8 cellular contexts compared by ENCODE assay signal in genomic region chrX:110317820-110318663, GRCh38. TPM values are rescaled to one million over a fixed set of nuclear protein-coding genes. Genes with fewer than 3 reads are reported as not detected.
DNase-seq lines count a peak whose midpoint lies in the region; ATAC-seq and TF ChIP-seq lines count a peak whose summit lies in the region.

TSS of gene AMMECR1 (minus strand) at chrX:110318085. CDS start at chrX:110318071, 14 bp downstream.

- H3K27me3 Mint-ChIP-seq in GM23338 (ENCODE audit: insufficient read depth, low read depth, poor library complexity): no peaks in the 10 kb centered on the region
- no peaks in the 10 kb centered on the region for H3K27me3 Mint-ChIP-seq in activated T-helper 17 cell treated with anti-CD3 and anti-CD28 coated beads, Interleukin-2, amount 50 U/mL, for 72 hours
- H3K27me3 Mint-ChIP-seq in nephron progenitor cell (ENCODE audit: low read depth, poor library complexity): peaks cover 29% of the 10 kb centered on the region

- H3K27ac ChIP-seq in DOHH2 (ENCODE audit: low read depth, low read length) (peak within 1 kb of the TSS; percentile 60), GM23338 (ENCODE audit: low read depth) (peak within 1 kb of the TSS; percentile 90; the same call in 1 of the 2 replicates)

- H3K4me3 ChIP-seq in DOHH2 (ENCODE audit: low read length) (peak within 1 kb of the TSS; percentile 91), GM23338 (peak within 1 kb of the TSS; percentile 76), fibroblast of pulmonary artery (replicated peaks; ENCODE audit: low read depth, low read length) (peak within 1 kb of the TSS; percentile 77)

- H3K36me3 ChIP-seq in DOHH2 (ENCODE audit: control insufficient read depth, low read length): peaks cover 3% of the 10 kb centered on the region; the same call in 1 of the 2 replicates
- H3K36me3 ChIP-seq in GM23338 (ENCODE audit: insufficient read depth): no peaks in the 10 kb centered on the region

- peaks cover 62% of the 10 kb centered on the region for H3K4me1 Mint-ChIP-seq in GM23338
- peaks cover 3% of the 10 kb centered on the region for H3K4me1 Mint-ChIP-seq in activated T-helper 17 cell treated with anti-CD3 and anti-CD28 coated beads, Interleukin-2, amount 50 U/mL, for 72 hours
- peaks cover 32% of the 10 kb centered on the region for H3K4me1 Mint-ChIP-seq in nephron progenitor cell

- ATAC-seq in GM23338: peak; percentile 73
- ATAC-seq in activated T-helper 17 cell treated with anti-CD3 and anti-CD28 coated beads, Interleukin-2, amount 50 U/mL, for 72 hours (replicated peaks): peak; percentile 92
- peak; percentile 91 for ATAC-seq in stimulated activated naive CD8-positive, alpha-beta T cell treated with anti-CD3 and anti-CD28 coated beads, Interleukin-15, Interleukin-2, amounts not matched to agents 100 U/mL and 50 U/mL, for 24 hours

- H3K27ac Mint-ChIP-seq in GM23338 (peak within 1 kb of the TSS; percentile 97), nephron progenitor cell (peak within 1 kb of the TSS; percentile 14)
- H3K27ac Mint-ChIP-seq in activated T-helper 17 cell treated with anti-CD3 and anti-CD28 coated beads, Interleukin-2, amount 50 U/mL, for 72 hours: peak within 1 kb of the TSS; percentile 88

- H3K9me2 ChIP-seq in DOHH2 (replicated peaks; ENCODE audit: control insufficient read depth, low read length) (no peaks in the 10 kb centered on the region), GM23338 (ENCODE audit: insufficient read depth) (no peaks in the 10 kb centered on the region)

- H3K4me2 ChIP-seq in DOHH2 (ENCODE audit: low read length) (peak within 1 kb of the TSS; percentile 84), GM23338 (peak within 1 kb of the TSS; percentile 79)

- H3K9me3 Mint-ChIP-seq in GM23338 (no peaks in the 10 kb centered on the region), nephron progenitor cell (no peaks in the 10 kb centered on the region)
- no peaks in the 10 kb centered on the region for H3K9me3 Mint-ChIP-seq in activated T-helper 17 cell treated with anti-CD3 and anti-CD28 coated beads, Interleukin-2, amount 50 U/mL, for 72 hours

- DNase-seq in GM23338 (ENCODE audit: low spot score) (peak; percentile 81), LHCN-M2 (ENCODE audit: low read depth) (peak; percentile 77), RPMI7951 (ENCODE audit: low read depth) (peak; percentile 75), fibroblast of pulmonary artery (ENCODE audit: low read depth) (peak; percentile 82), nephron progenitor cell (peak; percentile 88)
- peak; percentile 78 for DNase-seq in stimulated activated naive CD8-positive, alpha-beta T cell treated with anti-CD3 and anti-CD28 coated beads, Interleukin-15, Interleukin-2, amounts not matched to agents 100 U/mL and 50 U/mL, for 24 hours

- H3K79me2 ChIP-seq in DOHH2 (ENCODE audit: control insufficient read depth, low read length) (peaks cover 48% of the 10 kb centered on the region), GM23338 (replicated peaks; ENCODE audit: insufficient read depth) (peaks cover 43% of the 10 kb centered on the region)

- H2AFZ ChIP-seq in GM23338: 0 out of 2 replicates have a peak within 1 kb of the TSS, but pooled peaks have one; percentile 10

- H3K27me3 ChIP-seq in DOHH2 (ENCODE audit: control insufficient read depth, low read length) (no peaks in the 10 kb centered on the region), GM23338 (ENCODE audit: insufficient read depth) (no peaks in the 10 kb centered on the region)

- H3K4me3 Mint-ChIP-seq in GM23338 (peak within 1 kb of the TSS; percentile 93), nephron progenitor cell (peak within 1 kb of the TSS; percentile 93)
- peak within 1 kb of the TSS; percentile 90 for H3K4me3 Mint-ChIP-seq in activated T-helper 17 cell treated with anti-CD3 and anti-CD28 coated beads, Interleukin-2, amount 50 U/mL, for 72 hours

- no peaks in the 10 kb centered on the region for H3F3A ChIP-seq in DOHH2 (ENCODE audit: control insufficient read depth, insufficient read depth)
- no peaks in the 10 kb centered on the region for H3F3A ChIP-seq in GM23338 (replicated peaks; ENCODE audit: low read depth)

- H3K4me1 ChIP-seq in DOHH2 (ENCODE audit: control insufficient read depth, low read length) (peaks cover 49% of the 10 kb centered on the region), GM23338 (ENCODE audit: insufficient read depth) (peaks cover 61% of the 10 kb centered on the region)

- no peaks in the 10 kb centered on the region for H3K9me3 ChIP-seq in DOHH2 (ENCODE audit: control insufficient read depth, insufficient read depth, low read length)

- no peaks in the 10 kb centered on the region; the same call in 2 of the 3 replicates for H3K36me3 Mint-ChIP-seq in GM23338 (ENCODE audit: low read depth)
- no peaks in the 10 kb centered on the region for H3K36me3 Mint-ChIP-seq in activated T-helper 17 cell treated with anti-CD3 and anti-CD28 coated beads, Interleukin-2, amount 50 U/mL, for 72 hours (ENCODE audit: low read depth)
- H3K36me3 Mint-ChIP-seq in nephron progenitor cell (ENCODE audit: low read depth): no peaks in the 10 kb centered on the region

- TF ChIP-seq CTCF in DOHH2 (IDR thresholded peaks at IDR 0.05; ENCODE audit: low read depth, low read length, poor library complexity, severe bottlenecking) (no peak), GM23338 (conservative IDR thresholded peaks at IDR 0.05; ENCODE audit: low read depth in 2 of 2) (no peak), fibroblast of pulmonary artery (IDR thresholded peaks at IDR 0.05; ENCODE audit: low read length, missing control alignments) (no peak), nephron progenitor cell (IDR thresholded peaks at IDR 0.05) (no peak)

- H4K20me1 ChIP-seq in DOHH2 (ENCODE audit: control insufficient read depth, insufficient read depth, low read depth, low read length) (peaks cover 3% of the 10 kb centered on the region; the same call in 1 of the 2 replicates), GM23338 (replicated peaks; ENCODE audit: insufficient read depth) (peaks cover 8% of the 10 kb centered on the region)

TF ChIP-seq in GM23338, 12 proteins besides CTCF, POLR2A, EP300 and RAD21:
- peak; percentile 70 for TF ChIP-seq POLR2AphosphoS5 (IDR thresholded peaks at IDR 0.05; ENCODE audit: low read depth)
- no peak for TF ChIP-seq JUNB (IDR thresholded peaks at IDR 0.05; ENCODE audit: unreplicated experiment)

RNA-seq across cellular contexts. Expression of gene AMMECR1, which starts in this region (rescaled TPM):
- total RNA-seq in GM23338 (2014; rRNA removed; shearing (Covaris generic)): 31.3 and 32.5 TPM in 2 replicates
- 12.4 and 16.9 TPM in 2 replicates for polyA plus RNA-seq in GM23338 (2016; fragmentation: Nextera tagmentation; extraction: Ambion mirVana)
- 11.2 and 14.1 TPM in 2 replicates for total RNA-seq in LHCN-M2 (2014; rRNA removed)
- 3.1 TPM for polyA plus RNA-seq in LHCN-M2 (2012)
- total RNA-seq in RPMI7951 (2014; rRNA removed; shearing (Covaris generic)): 8.3 and 10.5 TPM in 2 replicates
- total RNA-seq in activated T-helper 17 cell treated with anti-CD3 and anti-CD28 coated beads, Interleukin-2, amount 50 U/mL, for 72 hours: 10 to 100 TPM in 1 of 2 donors, 1 to 10 TPM in 1; 7.9 to 10.3 TPM

Comparison
In these comparisons a context has a peak if more than half of its experiments do, and no peak if none do; other contexts are left out.
1. Peak in every context shown above with its lines: DNase-seq, ATAC-seq, H3K4me3 ChIP-seq and H3K27ac ChIP-seq.
2. H3K27ac Mint-ChIP-seq: peak in every context shown above with its lines; median percentile 97 in GM23338; 88 in activated T-helper 17 cell treated with anti-CD3 and anti-CD28 coated beads, Interleukin-2, amount 50 U/mL, for 72 hours; 14 in nephron progenitor cell.